In genomic region chr16:12228607-12229499, GRCh38 we compare ENCODE assay signal across 8 cellular contexts.
DNase-seq lines count a peak whose midpoint lies in the region; ATAC-seq and TF ChIP-seq lines count a peak whose summit lies in the region.

No MANE protein-coding gene starts in this region.

- peak overlapping the region; percentile 92 for H3K27ac Mint-ChIP-seq in HFFc6

- H3K36me3 ChIP-seq in brain microvascular endothelial cell (replicated peaks) = no peaks in the 10 kb centered on the region

- DNase-seq in DMS53 (lab: John Stamatoyannopoulos, UW) = peak; percentile 64
- peak; percentile 74 for DNase-seq in HFFc6
- DNase-seq in OCI-M1 (lab: John Stamatoyannopoulos, UW) = peak; percentile 70
- DNase-seq in brain microvascular endothelial cell = peak; percentile 57
- peak; percentile 91 for DNase-seq in islet precursor cell
- peak; percentile 5 to 30 for DNase-seq in stimulated activated CD4-positive, alpha-beta T cell treated with anti-CD3 and anti-CD28 coated beads, Interleukin-4, amount 100 ng/mL, for 48 hours (ENCODE audit: low read depth in 2 of 2)
- DNase-seq in effector CD8-positive, alpha-beta T cell (lab: John Stamatoyannopoulos, UW) = no peak

- no peaks in the 10 kb centered on the region for H3K27me3 ChIP-seq in brain microvascular endothelial cell (replicated peaks)

- H3K4me3 ChIP-seq in brain microvascular endothelial cell (ENCODE audit: low read depth, low read length) = no peak overlapping the region

- in situ Hi-C loops in brain microvascular endothelial cell (cut with HindIII; ENCODE audit: low pct_ligation_motif_present, low sequenced_read_pairs) = no loop called here

- H3K27me3 Mint-ChIP-seq in HFFc6 (ENCODE audit: insufficient read depth) = no peaks in the 10 kb centered on the region

- ATAC-seq in HG02623 (IDR thresholded peaks at IDR 0.05; ENCODE audit: unreplicated experiment) = no peak

- H3K9me3 Mint-ChIP-seq in HFFc6 = no peaks in the 10 kb centered on the region

- no peaks in the 10 kb centered on the region for H3K36me3 Mint-ChIP-seq in HFFc6 (ENCODE audit: low read depth)

- peaks cover 81% of the 10 kb centered on the region for H3K4me1 Mint-ChIP-seq in HFFc6 (ENCODE audit: low read depth)

- TF ChIP-seq CTCF in HFFc6 (IDR thresholded peaks at IDR 0.05) (peak; percentile 87), brain microvascular endothelial cell (IDR thresholded peaks at IDR 0.05; ENCODE audit: low read depth, low read length, missing control alignments) (peak; percentile 96)

- peak overlapping the region; percentile 40 for H3K4me3 Mint-ChIP-seq in HFFc6

- no peak overlapping the region for H3K27ac ChIP-seq in brain microvascular endothelial cell
